Comparison of ENCODE assay signal across 8 cellular contexts in genomic region chr3:69079269-69080159, GRCh38. TPM values are rescaled to one million over a fixed set of nuclear protein-coding genes. Genes with fewer than 3 reads are reported as not detected.
DNase-seq lines count a peak whose midpoint lies in the region; ATAC-seq and TF ChIP-seq lines count a peak whose summit lies in the region.

No MANE protein-coding gene starts in this region.

- H3K4me1 Mint-ChIP-seq in dendritic cell treated with granulocyte-macrophage colony-stimulating factor and Interleukin-4, amounts not matched to agents 40 ng/mL and 50 ng/mL, for 4 days (ENCODE audit: low read depth) = peaks cover 42% of the 10 kb centered on the region

- no peaks in the 10 kb centered on the region for H3K9me3 Mint-ChIP-seq in dendritic cell treated with granulocyte-macrophage colony-stimulating factor and Interleukin-4, amounts not matched to agents 40 ng/mL and 50 ng/mL, for 4 days

- intact Hi-C loops in PC-3 (cut with micrococcal nuclease) = no loop called here
- intact Hi-C loops in dendritic cell treated with granulocyte-macrophage colony-stimulating factor and Interleukin-4, amounts not matched to agents 40 ng/mL and 50 ng/mL, for 4 days (cut with micrococcal nuclease) = loop anchor here (2.0 to 10.0 kb wide), 2 partner anchors 13 to 245 kb away; no protein-coding TSS in a partner anchor
- intact Hi-C loops in upper lobe of right lung (cut with DNase I) = no loop called here

- BruUV-seq in PC-3 (replicated peaks; lab: Mats Ljungman, UMichigan) = TSS peak; percentile 68

- H3K36me3 Mint-ChIP-seq in dendritic cell treated with granulocyte-macrophage colony-stimulating factor and Interleukin-4, amounts not matched to agents 40 ng/mL and 50 ng/mL, for 4 days (ENCODE audit: low read depth) = peaks cover 25% of the 10 kb centered on the region

- H3K27ac Mint-ChIP-seq in dendritic cell treated with granulocyte-macrophage colony-stimulating factor and Interleukin-4, amounts not matched to agents 40 ng/mL and 50 ng/mL, for 4 days = peak overlapping the region; percentile 81

- H3K9me2 ChIP-seq in PC-3 (replicated peaks; ENCODE audit: low read length) = no peaks in the 10 kb centered on the region

- 0 out of 2 replicates have a peak, but pooled peaks cover 4% of the 10 kb centered on the region for H4K20me1 ChIP-seq in PC-3 (ENCODE audit: low read length)

- TF ChIP-seq CTCF in BE2C (IDR thresholded peaks at IDR 0.05; ENCODE audit: low read depth, low read length) (no peak), PC-3 (conservative IDR thresholded peaks at IDR 0.05; ENCODE audit: low read depth, low read length) (no peak), upper lobe of right lung (IDR thresholded peaks at IDR 0.05) (no peak)

- H3K27ac ChIP-seq in PC-3 (ENCODE audit: low read length) = no peak overlapping the region
- H3K27ac ChIP-seq in upper lobe of right lung = peak overlapping the region; percentile 89

- H3K4me3 ChIP-seq in BE2C (ENCODE audit: low read depth, low read length) = peak overlapping the region; percentile 81
- peak overlapping the region; percentile 78 for H3K4me3 ChIP-seq in PC-3 (ENCODE audit: low read length)
- peak overlapping the region; percentile 88 for H3K4me3 ChIP-seq in upper lobe of right lung

- H3K79me2 ChIP-seq in PC-3 (ENCODE audit: low read length) = peaks cover 29% of the 10 kb centered on the region

- DNase-seq in BE2C (peak; percentile 33), PC-3 (no peak), lung microvascular endothelial cell (ENCODE audit: low read depth in 2 of 2) (peak; percentile 11 to 28), upper lobe of right lung (peak; percentile 72), DMS153 (lab: John Stamatoyannopoulos, UW) (no peak)

- H3K9me3 ChIP-seq in BE2C (no peaks in the 10 kb centered on the region), PC-3 (ENCODE audit: low read length) (no peaks in the 10 kb centered on the region), upper lobe of right lung (no peaks in the 10 kb centered on the region)

- H3K36me3 ChIP-seq in BE2C = no peaks in the 10 kb centered on the region; the same call in 1 of the 2 replicates
- no peaks in the 10 kb centered on the region for H3K36me3 ChIP-seq in PC-3 (ENCODE audit: low read depth, low read length)
- peaks cover 9% of the 10 kb centered on the region for H3K36me3 ChIP-seq in upper lobe of right lung

- peak overlapping the region; percentile 84 for H3K9ac ChIP-seq in PC-3 (ENCODE audit: low read length)

- H3K4me1 ChIP-seq in BE2C (no peaks in the 10 kb centered on the region; the same call in 1 of the 2 replicates), PC-3 (ENCODE audit: insufficient read depth, low read length) (peaks cover 26% of the 10 kb centered on the region), upper lobe of right lung (peaks cover 38% of the 10 kb centered on the region)

- H3K4me3 Mint-ChIP-seq in dendritic cell treated with granulocyte-macrophage colony-stimulating factor and Interleukin-4, amounts not matched to agents 40 ng/mL and 50 ng/mL, for 4 days = peak overlapping the region; percentile 76

- no peak overlapping the region for H2AFZ ChIP-seq in PC-3 (ENCODE audit: low read length)

- peak; percentile 16 for ATAC-seq in GM19395 (IDR thresholded peaks at IDR 0.05; ENCODE audit: unreplicated experiment)
- peak; percentile 25 for ATAC-seq in PC-3
- peak; percentile 54 for ATAC-seq in upper lobe of right lung
- ATAC-seq in GM21390 (IDR thresholded peaks at IDR 0.05; ENCODE audit: unreplicated experiment) = no peak

- CTCF ChIA-PET in PC-3 (lab: Charles Lee) = no interaction called here

- peak overlapping the region; percentile 84 for H3K4me2 ChIP-seq in PC-3 (ENCODE audit: low read length)

- POLR2A ChIA-PET in PC-3 (lab: Charles Lee; ENCODE audit: unreplicated experiment) = no interaction called here

- H3K27me3 ChIP-seq in BE2C = no peaks in the 10 kb centered on the region
- H3K27me3 ChIP-seq in PC-3 (ENCODE audit: low read length) = no peaks in the 10 kb centered on the region
- H3K27me3 ChIP-seq in upper lobe of right lung = no peaks in the 10 kb centered on the region

- no peaks in the 10 kb centered on the region for H3F3A ChIP-seq in PC-3 (ENCODE audit: low read length, unreplicated experiment)

- H3K27me3 Mint-ChIP-seq in dendritic cell treated with granulocyte-macrophage colony-stimulating factor and Interleukin-4, amounts not matched to agents 40 ng/mL and 50 ng/mL, for 4 days = no peaks in the 10 kb centered on the region

RNA-seq across cellular contexts. Expression of gene UBA3, which starts 0.7 kb away (rescaled TPM):
- 58.1 TPM for polyA plus RNA-seq in BE2C (2012; ENCODE audit: insufficient read depth, insufficient read length, low read depth)
- total RNA-seq in PC-3 (2014; rRNA removed) = 27.5 and 40.2 TPM in 2 replicates
- 53.2 and 55.6 TPM in 2 replicates for total RNA-seq in lung microvascular endothelial cell
- total RNA-seq in upper lobe of right lung = 55.3 TPM

RNA-seq across cellular contexts. Expression of gene ARL6IP5, which starts 5.2 kb away (rescaled TPM):
- polyA plus RNA-seq in BE2C (2012; ENCODE audit: insufficient read depth, insufficient read length, low read depth) = 153 TPM
- total RNA-seq in PC-3 (2014; rRNA removed) (18.8 and 25.4 TPM in 2 replicates), lung microvascular endothelial cell (68.1 and 75.2 TPM in 2 replicates), upper lobe of right lung (132 TPM)

RNA-seq across cellular contexts. Expression of gene TMF1, which starts 27.4 kb away (rescaled TPM):
- 13.7 TPM for polyA plus RNA-seq in BE2C (2012; ENCODE audit: insufficient read depth, insufficient read length, low read depth)
- 6.4 and 7.2 TPM in 2 replicates for total RNA-seq in PC-3 (2014; rRNA removed)
- total RNA-seq in lung microvascular endothelial cell = 17.4 and 20.4 TPM in 2 replicates
- total RNA-seq in upper lobe of right lung = 38.0 TPM

RNA-seq across cellular contexts. Expression of gene LMOD3, which starts 42.9 kb away (rescaled TPM):
- 0.32 TPM for polyA plus RNA-seq in BE2C (2012; ENCODE audit: insufficient read depth, insufficient read length, low read depth)
- not detected in 2 replicates for total RNA-seq in PC-3 (2014; rRNA removed)
- not detected in 2 replicates for total RNA-seq in lung microvascular endothelial cell
- 0.12 TPM for total RNA-seq in upper lobe of right lung

Comparison
In these comparisons a context has a peak if more than half of its experiments do, and no peak if none do; other contexts are left out.
1. DNase-seq: peak in BE2C (single experiment), lung microvascular endothelial cell (2 of 2) and upper lobe of right lung (single experiment); none in PC-3 (single experiment) and DMS153 (single experiment).
2. Peak in every context shown above with its lines, with median percentiles within 50 percentile points of each other: H3K4me3 ChIP-seq.